In the genomic region with DNA sequence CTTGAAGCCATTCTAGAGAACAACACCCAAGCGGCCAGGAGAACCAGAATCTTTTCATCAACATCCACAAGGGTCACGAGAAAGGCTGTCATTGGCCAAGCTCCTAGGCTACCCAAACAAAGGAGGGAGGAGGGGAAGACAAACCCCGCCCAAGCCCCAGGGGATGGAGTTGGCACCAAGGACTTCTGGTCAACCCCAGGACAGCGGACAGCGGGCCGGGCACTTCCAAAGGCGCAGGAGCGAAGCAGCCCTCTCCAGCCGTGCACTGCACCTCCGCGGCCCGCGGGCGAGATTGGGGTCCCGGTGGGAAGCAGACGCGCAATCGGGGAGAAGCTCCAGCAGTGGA, we compare ENCODE assay signal across 10 cellular contexts. TPM values are rescaled to one million over a fixed set of nuclear protein-coding genes. Genes with fewer than 3 reads are reported as not detected.
DNase-seq lines count a peak whose midpoint lies in the region; ATAC-seq and TF ChIP-seq lines count a peak whose summit lies in the region.
"Had no signal": no experiment of that assay in that cellular context is flagged by ENCODE, and none has a peak within 500 bp of the region (broad histone marks: within the 10 kb centered on the region; RNA-seq: fewer than 3 reads in every experiment).

TSS of gene CLIC6 (plus strand) at position 192 of the 346 bp plus-strand sequence. CDS start 395 bp downstream, outside the sequence.

- peak within 1 kb of the TSS; percentile 85 for H2AFZ ChIP-seq in parathyroid adenoma

- no peaks in the 10 kb centered on the region for H3K36me3 Mint-ChIP-seq in CD4-positive, alpha-beta T cell (ENCODE audit: low read depth)
- H3K36me3 Mint-ChIP-seq in WTC11 = no peaks in the 10 kb centered on the region

- peak within 1 kb of the TSS; percentile 78 for H3K4me3 Mint-ChIP-seq in CD4-positive, alpha-beta T cell
- H3K4me3 Mint-ChIP-seq in WTC11 = peak within 1 kb of the TSS; percentile 85

- POLR2A ChIA-PET in CD4-positive, alpha-beta T cell (lab: Charles Lee) = no interaction called here
- POLR2A ChIA-PET in WTC11 (lab: Charles Lee) = no interaction called here

- intact Hi-C loops in CD4-positive, alpha-beta T cell (cut with DNase I, micrococcal nuclease) = no loop called here
- intact Hi-C loops in left ventricle myocardium inferior (cut with micrococcal nuclease) = no loop called here

- DNase-seq in CD4-positive, alpha-beta T cell = no peak
- DNase-seq in WTC11 (ENCODE audit: low spot score) (peak; percentile 63), left ventricle myocardium inferior (peak; percentile 34), SIG-M5 (lab: John Stamatoyannopoulos, UW) (no peak), T-helper 9 cell (no peak), anterior cingulate cortex (lab: John Stamatoyannopoulos, UW) (no peak)
- DNase-seq: MM.1S had no signal

- peaks cover 51% of the 10 kb centered on the region for H3K27me3 ChIP-seq in CD4-positive, alpha-beta T cell (ENCODE audit: control insufficient read depth, insufficient read depth, low read length)
- H3K27me3 ChIP-seq in left ventricle myocardium inferior (ENCODE audit: low read depth) (peaks cover 65% of the 10 kb centered on the region), parathyroid adenoma (ENCODE audit: control insufficient read depth, insufficient read depth, low read length) (no peaks in the 10 kb centered on the region)

- H3K9me3 ChIP-seq in CD4-positive, alpha-beta T cell (ENCODE audit: control insufficient read depth, low read length) = no peaks in the 10 kb centered on the region
- no peaks in the 10 kb centered on the region for H3K9me3 ChIP-seq in left ventricle myocardium inferior (replicated peaks)
- no peaks in the 10 kb centered on the region for H3K9me3 ChIP-seq in parathyroid adenoma (ENCODE audit: control insufficient read depth, low read length)

- CTCF ChIA-PET in CD4-positive, alpha-beta T cell (lab: Charles Lee) = no interaction called here
- CTCF ChIA-PET in WTC11 (lab: Charles Lee) = interaction anchor here (0.8 to 1.2 kb wide), 2 partner anchors 14 to 32 kb away, joined by 3 read pairs; no protein-coding TSS in a partner anchor

- H3K36me3 ChIP-seq in left ventricle myocardium inferior (no peaks in the 10 kb centered on the region), parathyroid adenoma (ENCODE audit: control insufficient read depth, insufficient read depth, low read length) (no peaks in the 10 kb centered on the region)

- H3K4me1 ChIP-seq in left ventricle myocardium inferior (peaks cover 26% of the 10 kb centered on the region), parathyroid adenoma (peaks cover 2% of the 10 kb centered on the region)

- peak within 1 kb of the TSS; percentile 86 for H3K4me2 ChIP-seq in parathyroid adenoma (ENCODE audit: low read length)

- H3K79me2 ChIP-seq in parathyroid adenoma = no peaks in the 10 kb centered on the region

- H3K9ac ChIP-seq in parathyroid adenoma = peak within 1 kb of the TSS; percentile 53

- no peak within 1 kb of the TSS for H3K27ac ChIP-seq in CD4-positive, alpha-beta T cell (ENCODE audit: low read depth, low read length)
- H3K27ac ChIP-seq in left ventricle myocardium inferior (replicated peaks) (peak within 1 kb of the TSS; percentile 39), parathyroid adenoma (peak within 1 kb of the TSS; percentile 71)

- TF ChIP-seq CTCF in CD4-positive, alpha-beta T cell (IDR thresholded peaks at IDR 0.05) = no peak
- no peak for TF ChIP-seq CTCF in WTC11 (IDR thresholded peaks at IDR 0.05)
- no peak for TF ChIP-seq CTCF in left ventricle myocardium inferior (IDR thresholded peaks at IDR 0.05; ENCODE audit: borderline replicate concordance)
- no peak for TF ChIP-seq CTCF in parathyroid adenoma (IDR thresholded peaks at IDR 0.05)

- H3K9me3 Mint-ChIP-seq in CD4-positive, alpha-beta T cell = no peaks in the 10 kb centered on the region
- no peaks in the 10 kb centered on the region for H3K9me3 Mint-ChIP-seq in WTC11

- no peak within 1 kb of the TSS for H3K27ac Mint-ChIP-seq in CD4-positive, alpha-beta T cell
- no peak within 1 kb of the TSS for H3K27ac Mint-ChIP-seq in WTC11

- peaks cover 71% of the 10 kb centered on the region for H3K27me3 Mint-ChIP-seq in CD4-positive, alpha-beta T cell
- H3K27me3 Mint-ChIP-seq in WTC11 (ENCODE audit: low read depth) = peaks cover 80% of the 10 kb centered on the region

- peaks cover 19% of the 10 kb centered on the region for H3K4me1 Mint-ChIP-seq in CD4-positive, alpha-beta T cell (ENCODE audit: low read depth)
- H3K4me1 Mint-ChIP-seq in WTC11 = peaks cover 12% of the 10 kb centered on the region

- peak within 1 kb of the TSS; percentile 70 for H3K4me3 ChIP-seq in left ventricle myocardium inferior
- peak within 1 kb of the TSS; percentile 72 for H3K4me3 ChIP-seq in parathyroid adenoma (ENCODE audit: low read depth, low read length)

- ATAC-seq in CD4-positive, alpha-beta T cell (ENCODE audit: poor library complexity) = no peak
- ATAC-seq in WTC11 = peak; percentile 66
- ATAC-seq in GM21825 (IDR thresholded peaks at IDR 0.05; ENCODE audit: unreplicated experiment) = no peak

TF ChIP-seq in WTC11, 78 proteins besides CTCF, POLR2A, EP300 and RAD21:
- TF ChIP-seq CREM (CRISPR knock-in tag; IDR thresholded peaks at IDR 0.05) (no peak), ZNF671 (CRISPR knock-in tag; IDR thresholded peaks at IDR 0.05) (no peak), ZBTB43 (CRISPR knock-in tag; IDR thresholded peaks at IDR 0.05) (no peak), SMAD3 (CRISPR knock-in tag; IDR thresholded peaks at IDR 0.05; ENCODE audit: borderline replicate concordance) (no peak), ESRRA (CRISPR knock-in tag; IDR thresholded peaks at IDR 0.05; ENCODE audit: borderline replicate concordance) (no peak)

RNA-seq across cellular contexts. Expression of gene CLIC6, which starts in this region (rescaled TPM):
- under 1 TPM in 1 of 2 experiments, not detected in 1; 0.14 TPM for total RNA-seq in CD4-positive, alpha-beta T cell
- total RNA-seq in WTC11 (2021) = 1.8 to 3.8 TPM (median 3.7 TPM) in 3 replicates
- 11.2 TPM for total RNA-seq in left ventricle myocardium inferior
- total RNA-seq: H4 had no signal

Comparison
In these comparisons a context has a peak if more than half of its experiments do, and no peak if none do; other contexts are left out.
1. DNase-seq: peak in WTC11 (single experiment) and left ventricle myocardium inferior (single experiment); none in CD4-positive, alpha-beta T cell (0 of 10), SIG-M5 (single experiment), T-helper 9 cell (single experiment) and anterior cingulate cortex (0 of 58).